Comparison of ENCODE assay signal across 2 cellular contexts in the genomic region with DNA sequence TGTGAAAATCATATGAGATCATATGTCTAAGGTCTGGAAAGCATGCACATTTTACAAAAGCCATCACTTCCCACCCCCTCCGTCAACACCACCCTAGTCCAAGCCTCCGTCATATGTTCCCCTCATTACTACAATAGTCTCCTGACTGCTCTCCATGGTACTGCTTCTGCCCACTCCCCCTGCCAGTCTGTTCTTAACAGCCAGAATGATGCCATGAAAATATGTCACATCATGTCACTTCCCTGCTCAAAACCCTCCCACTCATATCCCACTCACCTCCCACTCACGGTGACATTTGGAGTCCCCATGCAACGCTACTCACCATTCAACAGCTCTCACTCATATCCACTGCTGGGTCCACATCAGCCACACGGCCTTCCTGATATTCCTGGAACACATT.
TF ChIP-seq lines count a peak whose summit lies in the region.

No MANE protein-coding gene starts in this region.

TF ChIP-seq in GM23338, 12 proteins besides CTCF, POLR2A, EP300 and RAD21 (continued from another document):
- TF ChIP-seq REST (IDR thresholded peaks at IDR 0.05; ENCODE audit: unreplicated experiment) (peak; percentile 75), EZH2phosphoT487 (IDR thresholded peaks at IDR 0.05; ENCODE audit: unreplicated experiment) (no peak)

TF ChIP-seq in Ishikawa, 13 proteins besides CTCF, POLR2A, EP300 and RAD21 (continued from another document):
- TF ChIP-seq, protein P1, sequence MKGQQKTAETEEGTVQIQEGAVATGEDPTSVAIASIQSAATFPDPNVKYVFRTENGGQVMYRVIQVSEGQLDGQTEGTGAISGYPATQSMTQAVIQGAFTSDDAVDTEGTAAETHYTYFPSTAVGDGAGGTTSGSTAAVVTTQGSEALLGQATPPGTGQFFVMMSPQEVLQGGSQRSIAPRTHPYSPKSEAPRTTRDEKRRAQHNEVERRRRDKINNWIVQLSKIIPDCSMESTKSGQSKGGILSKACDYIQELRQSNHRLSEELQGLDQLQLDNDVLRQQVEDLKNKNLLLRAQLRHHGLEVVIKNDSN (IDR thresholded peaks at IDR 0.05), result no peak
